2 cellular contexts compared by ENCODE assay signal in the genomic region with DNA sequence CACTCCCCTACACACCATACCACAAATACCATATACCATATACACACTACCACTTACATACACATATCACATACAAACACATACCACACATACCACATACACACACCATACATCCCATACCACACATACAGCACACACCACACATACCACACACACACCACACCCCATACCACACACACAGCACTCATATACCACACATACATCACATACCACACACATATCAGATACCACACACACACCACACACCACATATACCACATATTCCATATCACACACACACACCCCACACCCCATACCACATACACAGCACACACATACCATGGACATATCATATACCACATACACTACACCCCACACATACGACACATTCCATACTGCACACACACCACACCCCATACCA.
TF ChIP-seq lines count a peak whose summit lies in the region.

No MANE protein-coding gene starts in this region.

TF ChIP-seq in HEK293, 187 proteins besides CTCF, POLR2A, EP300 and RAD21:
- TF ChIP-seq ZNF211 (tag by site-specific recombination; IDR thresholded peaks at IDR 0.05; ENCODE audit: low read depth): peak; percentile 94
- TF ChIP-seq ZNF37A (tag by site-specific recombination; IDR thresholded peaks at IDR 0.05): no peak
- no peak for TF ChIP-seq ZNF558 (tag by site-specific recombination; IDR thresholded peaks at IDR 0.05)
- TF ChIP-seq ZNF350 (tag by site-specific recombination; IDR thresholded peaks at IDR 0.05): no peak
- no peak for TF ChIP-seq ZNF132 (tag by site-specific recombination; IDR thresholded peaks at IDR 0.05; ENCODE audit: borderline replicate concordance)
- no peak for TF ChIP-seq KLF1 (tag by site-specific recombination; IDR thresholded peaks at IDR 0.05)
- TF ChIP-seq, protein P1, sequence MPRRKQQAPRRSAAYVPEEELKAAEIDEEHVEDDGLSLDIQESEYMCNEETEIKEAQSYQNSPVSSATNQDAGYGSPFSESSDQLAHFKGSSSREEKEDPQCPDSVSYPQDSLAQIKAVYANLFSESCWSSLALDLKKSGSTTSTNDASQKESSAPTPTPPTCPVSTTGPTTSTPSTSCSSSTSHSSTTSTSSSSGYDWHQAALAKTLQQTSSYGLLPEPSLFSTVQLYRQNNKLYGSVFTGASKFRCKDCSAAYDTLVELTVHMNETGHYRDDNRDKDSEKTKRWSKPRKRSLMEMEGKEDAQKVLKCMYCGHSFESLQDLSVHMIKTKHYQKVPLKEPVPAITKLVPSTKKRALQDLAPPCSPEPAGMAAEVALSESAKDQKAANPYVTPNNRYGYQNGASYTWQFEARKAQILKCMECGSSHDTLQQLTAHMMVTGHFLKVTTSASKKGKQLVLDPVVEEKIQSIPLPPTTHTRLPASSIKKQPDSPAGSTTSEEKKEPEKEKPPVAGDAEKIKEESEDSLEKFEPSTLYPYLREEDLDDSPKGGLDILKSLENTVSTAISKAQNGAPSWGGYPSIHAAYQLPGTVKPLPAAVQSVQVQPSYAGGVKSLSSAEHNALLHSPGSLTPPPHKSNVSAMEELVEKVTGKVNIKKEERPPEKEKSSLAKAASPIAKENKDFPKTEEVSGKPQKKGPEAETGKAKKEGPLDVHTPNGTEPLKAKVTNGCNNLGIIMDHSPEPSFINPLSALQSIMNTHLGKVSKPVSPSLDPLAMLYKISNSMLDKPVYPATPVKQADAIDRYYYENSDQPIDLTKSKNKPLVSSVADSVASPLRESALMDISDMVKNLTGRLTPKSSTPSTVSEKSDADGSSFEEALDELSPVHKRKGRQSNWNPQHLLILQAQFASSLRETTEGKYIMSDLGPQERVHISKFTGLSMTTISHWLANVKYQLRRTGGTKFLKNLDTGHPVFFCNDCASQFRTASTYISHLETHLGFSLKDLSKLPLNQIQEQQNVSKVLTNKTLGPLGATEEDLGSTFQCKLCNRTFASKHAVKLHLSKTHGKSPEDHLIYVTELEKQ (tag by site-specific recombination; IDR thresholded peaks at IDR 0.05; ENCODE audit: borderline replicate concordance): no peak
- TF ChIP-seq RBAK (tag by site-specific recombination; IDR thresholded peaks at IDR 0.05): no peak
TF ChIP-seq in HEK293: peak in this region for 1.

TF ChIP-seq in H1, 55 proteins besides CTCF, POLR2A, EP300 and RAD21:
- TF ChIP-seq RNF2 (IDR thresholded peaks at IDR 0.05; ENCODE audit: borderline replicate concordance, low read depth, low read length, missing control alignments, poor library complexity, severe bottlenecking) (peak; percentile 6), SUZ12 (IDR thresholded peaks at IDR 0.05; ENCODE audit: low read length) (no peak)
